35 cellular contexts compared by ENCODE assay signal in the genomic region with DNA sequence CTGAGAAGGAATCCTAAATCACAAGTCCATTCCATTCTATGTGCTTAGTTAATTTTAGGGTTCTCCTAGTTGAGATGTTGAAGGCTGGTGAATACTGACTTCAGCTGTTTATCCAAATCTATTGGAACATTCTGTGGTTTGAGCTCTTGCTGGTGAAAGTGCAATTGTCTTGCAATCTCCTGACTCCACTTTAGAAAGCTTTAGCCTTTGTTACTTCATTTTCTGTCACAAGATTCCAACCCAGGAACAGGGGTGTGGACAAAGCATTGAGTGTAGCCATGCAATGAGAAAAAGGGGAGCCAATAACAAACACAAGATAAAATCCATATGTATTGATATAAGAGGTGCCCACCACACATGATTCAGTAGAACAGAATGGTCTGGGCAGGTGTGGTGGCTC. TPM values are rescaled to one million over a fixed set of nuclear protein-coding genes. Genes with fewer than 3 reads are reported as not detected.
"Had no signal": no experiment of that assay in that cellular context is flagged by ENCODE, and none has a peak within 500 bp of the region (broad histone marks: within the 10 kb centered on the region; RNA-seq: fewer than 3 reads in every experiment).

No MANE protein-coding gene starts in this region.

- H3K9me3 Mint-ChIP-seq: activated B cell treated with CpG ODN at 0.5 μM for 24 hours; activated CD4-positive, alpha-beta memory T cell treated with anti-CD3 and anti-CD28 coated beads for 36 hours; activated CD4-positive, alpha-beta T cell treated with anti-CD3 and anti-CD28 coated beads, Interleukin-2, amount 10 ng/mL, durations not matched to agents 24 days and 14 days; activated CD8-positive, alpha-beta T cell treated with anti-CD3 and anti-CD28 coated beads for 36 hours; activated naive CD4-positive, alpha-beta T cell treated with anti-CD3 and anti-CD28 coated beads, Interleukin-2, amount 10 ng/mL, durations not matched to agents 7 days and 5 days; activated naive CD4-positive, alpha-beta T cell treated with anti-CD3 and anti-CD28 coated beads, Interleukin-2, amount 50 U/mL, for 24 hours; activated naive CD8-positive, alpha-beta T cell treated with anti-CD3 and anti-CD28 coated beads, Interleukin-2, amount 10 ng/mL, durations not matched to agents 7 days and 5 days; activated naive CD8-positive, alpha-beta T cell treated with anti-CD3 and anti-CD28 coated beads, Interleukin-2, amount 50 U/mL, for 24 hours; activated T-cell treated with anti-CD3 and anti-CD28 coated beads, Interleukin-2, amount 50 U/mL, for 4 hours; activated T-cell treated with anti-CD3 and anti-CD28 coated beads, Interleukin-2, amount 50 U/mL, for 72 hours; activated T-helper 1 cell treated with anti-CD3 and anti-CD28 coated beads, Interleukin-12 subunit alpha, Interleukin-12 subunit beta, Interleukin-2, Interleukin-4 antibody, amounts not matched to agents 30 ng/mL and 10 ng/mL and 1 ng/mL, durations not matched to agents 14 hours and 24 hours and 36 hours; activated T-helper 17 cell treated with anti-CD3 and anti-CD28 coated beads, Interleukin-2, amount 50 U/mL, for 72 hours; T-helper 1 cell treated with Interleukin-12 subunit alpha and Interleukin-12 subunit beta and Interleukin-4 antibody, amounts not matched to agents 30 μg/mL and 1 μg/mL, for 36 hours; T-helper 2 cell treated with Interferon-gamma antibody and Interleukin-4, amounts not matched to agents 5 μg/mL and 100 μg/mL, for 36 hours had no signal

- H3K27me3 ChIP-seq: ascending aorta had no signal

- H3K4me1 Mint-ChIP-seq: brain had no signal

- H3K27ac Mint-ChIP-seq: activated B cell treated with CpG ODN at 0.5 μM for 24 hours; activated CD4-positive, alpha-beta memory T cell treated with anti-CD3 and anti-CD28 coated beads for 36 hours; activated CD4-positive, alpha-beta T cell treated with anti-CD3 and anti-CD28 coated beads, Interleukin-2, amount 10 ng/mL, durations not matched to agents 24 days and 14 days; activated CD8-positive, alpha-beta T cell treated with anti-CD3 and anti-CD28 coated beads for 36 hours; activated naive CD4-positive, alpha-beta T cell treated with anti-CD3 and anti-CD28 coated beads, Interleukin-2, amount 10 ng/mL, durations not matched to agents 7 days and 5 days; activated naive CD4-positive, alpha-beta T cell treated with anti-CD3 and anti-CD28 coated beads, Interleukin-2, amount 50 U/mL, for 24 hours; activated naive CD8-positive, alpha-beta T cell; activated naive CD8-positive, alpha-beta T cell treated with anti-CD3 and anti-CD28 coated beads, Interleukin-2, amount 10 ng/mL, durations not matched to agents 7 days and 5 days; activated naive CD8-positive, alpha-beta T cell treated with anti-CD3 and anti-CD28 coated beads, Interleukin-2, amount 50 U/mL, for 24 hours; activated T-cell treated with anti-CD3 and anti-CD28 coated beads, Interleukin-2, amount 50 U/mL, for 72 hours; activated T-helper 1 cell treated with anti-CD3 and anti-CD28 coated beads, Interleukin-12 subunit alpha, Interleukin-12 subunit beta, Interleukin-2, Interleukin-4 antibody, amounts not matched to agents 30 ng/mL and 10 ng/mL and 1 ng/mL, durations not matched to agents 14 hours and 24 hours and 36 hours; activated T-helper 17 cell treated with anti-CD3 and anti-CD28 coated beads, Interleukin-2, amount 50 U/mL, for 72 hours; brain; T-helper 1 cell treated with Interleukin-12 subunit alpha and Interleukin-12 subunit beta and Interleukin-4 antibody, amounts not matched to agents 30 μg/mL and 1 μg/mL, for 36 hours; T-helper 2 cell treated with Interferon-gamma antibody and Interleukin-4, amounts not matched to agents 5 μg/mL and 100 μg/mL, for 36 hours had no signal

- H3K36me3 ChIP-seq: ascending aorta had no signal

- H3K4me1 ChIP-seq: ascending aorta had no signal

- ATAC-seq: activated CD8-positive, alpha-beta T cell treated with anti-CD3 and anti-CD28 coated beads for 36 hours; activated naive CD8-positive, alpha-beta T cell treated with anti-CD3 and anti-CD28 coated beads, Interleukin-2, amount 50 U/mL, for 24 hours; activated T-cell treated with anti-CD3 and anti-CD28 coated beads, Interleukin-2, amount 50 U/mL, for 4 hours; activated T-cell treated with anti-CD3 and anti-CD28 coated beads, Interleukin-2, amount 50 U/mL, for 72 hours; activated T-helper 17 cell treated with anti-CD3 and anti-CD28 coated beads, Interleukin-2, amount 50 U/mL, for 72 hours had no signal

- H3K4me3 ChIP-seq: ascending aorta had no signal

- H3K27ac ChIP-seq: ascending aorta, VCaP had no signal

- H3K36me3 Mint-ChIP-seq: activated CD4-positive, alpha-beta memory T cell treated with anti-CD3 and anti-CD28 coated beads for 36 hours; activated naive CD8-positive, alpha-beta T cell; brain had no signal

- H3K27me3 Mint-ChIP-seq: activated T-helper 17 cell treated with anti-CD3 and anti-CD28 coated beads, Interleukin-2, amount 50 U/mL, for 72 hours had no signal

- H3K4me3 Mint-ChIP-seq: activated B cell treated with CpG ODN at 0.5 μM for 24 hours; activated CD4-positive, alpha-beta memory T cell treated with anti-CD3 and anti-CD28 coated beads for 36 hours; activated CD4-positive, alpha-beta T cell treated with anti-CD3 and anti-CD28 coated beads, Interleukin-2, amount 10 ng/mL, durations not matched to agents 24 days and 14 days; activated CD8-positive, alpha-beta T cell treated with anti-CD3 and anti-CD28 coated beads for 36 hours; activated naive CD4-positive, alpha-beta T cell treated with anti-CD3 and anti-CD28 coated beads, Interleukin-2, amount 10 ng/mL, durations not matched to agents 7 days and 5 days; activated naive CD4-positive, alpha-beta T cell treated with anti-CD3 and anti-CD28 coated beads, Interleukin-2, amount 50 U/mL, for 24 hours; activated naive CD8-positive, alpha-beta T cell; activated naive CD8-positive, alpha-beta T cell treated with anti-CD3 and anti-CD28 coated beads, Interleukin-2, amount 10 ng/mL, durations not matched to agents 7 days and 5 days; activated naive CD8-positive, alpha-beta T cell treated with anti-CD3 and anti-CD28 coated beads, Interleukin-2, amount 50 U/mL, for 24 hours; activated T-cell treated with anti-CD3 and anti-CD28 coated beads, Interleukin-2, amount 50 U/mL, for 4 hours; activated T-cell treated with anti-CD3 and anti-CD28 coated beads, Interleukin-2, amount 50 U/mL, for 72 hours; activated T-helper 1 cell treated with anti-CD3 and anti-CD28 coated beads, Interleukin-12 subunit alpha, Interleukin-12 subunit beta, Interleukin-2, Interleukin-4 antibody, amounts not matched to agents 30 ng/mL and 10 ng/mL and 1 ng/mL, durations not matched to agents 14 hours and 24 hours and 36 hours; activated T-helper 17 cell treated with anti-CD3 and anti-CD28 coated beads, Interleukin-2, amount 50 U/mL, for 72 hours; brain; T-helper 1 cell treated with Interleukin-12 subunit alpha and Interleukin-12 subunit beta and Interleukin-4 antibody, amounts not matched to agents 30 μg/mL and 1 μg/mL, for 36 hours; T-helper 2 cell treated with Interferon-gamma antibody and Interleukin-4, amounts not matched to agents 5 μg/mL and 100 μg/mL, for 36 hours had no signal

- DNase-seq: activated B cell treated with CpG ODN at 0.5 μM for 24 hours; activated CD4-positive, alpha-beta memory T cell treated with anti-CD3 and anti-CD28 coated beads for 36 hours; activated CD4-positive, alpha-beta T cell treated with anti-CD3 and anti-CD28 coated beads for 4 hours; activated CD4-positive, alpha-beta T cell treated with anti-CD3 and anti-CD28 coated beads, Interleukin-2, amount 10 ng/mL, durations not matched to agents 24 days and 14 days; activated CD4-positive, alpha-beta T cell treated with anti-CD3 and anti-CD28 coated beads, Interleukin-2, amount 50 U/mL, for 1 hour; activated CD4-positive, alpha-beta T cell treated with anti-CD3 and anti-CD28 coated beads, Interleukin-2, amount 50 U/mL, for 4 hours; activated CD4-positive, CD25-positive, alpha-beta regulatory T cell treated with anti-CD3 and anti-CD28 coated beads, Interleukin-2, amount 50 U/mL, for 72 hours; activated CD8-positive, alpha-beta memory T cell treated with anti-CD3 and anti-CD28 coated beads, Interleukin-2, amount 50 U/mL, for 4 hours; activated CD8-positive, alpha-beta T cell treated with anti-CD3 and anti-CD28 coated beads for 36 hours; activated effector memory CD4-positive, alpha-beta T cell treated with anti-CD3 and anti-CD28 coated beads, Interleukin-2, amount 50 U/mL, for 16 hours; activated gamma-delta T cell treated with Interleukin-2 at 50 U/mL for 16 hours; activated naive CD4-positive, alpha-beta T cell; activated naive CD4-positive, alpha-beta T cell treated with anti-CD3 and anti-CD28 coated beads, Interleukin-2, amount 10 ng/mL, durations not matched to agents 7 days and 5 days; activated naive CD8-positive, alpha-beta T cell treated with anti-CD3 and anti-CD28 coated beads, Interleukin-2, amount 10 ng/mL, durations not matched to agents 7 days and 5 days; activated naive CD8-positive, alpha-beta T cell treated with anti-CD3 and anti-CD28 coated beads, Interleukin-2, amount 50 U/mL, for 24 hours; activated T-cell treated with anti-CD3 and anti-CD28 coated beads for 4 hours; activated T-cell treated with anti-CD3 and anti-CD28 coated beads, Interleukin-2, amount 50 U/mL, for 1 hour; activated T-cell treated with anti-CD3 and anti-CD28 coated beads, Interleukin-2, amount 50 U/mL, for 4 hours; activated T-cell treated with anti-CD3 and anti-CD28 coated beads, Interleukin-2, amount 50 U/mL, for 72 hours; amygdala; anterior cingulate cortex; central memory CD4-positive, alpha-beta T cell; T-helper 1 cell; T-helper 2 cell; T-helper 9 cell had no signal

RNA-seq across cellular contexts. Expression of gene CEACAM21, which starts 15.0 kb away (rescaled TPM):
- total RNA-seq: ascending aorta had no signal

RNA-seq across cellular contexts. Expression of gene CEACAM4, which starts 35.9 kb away (rescaled TPM):
- total RNA-seq: activated B cell treated with CpG ODN at 0.5 μM for 24 hours; activated CD4-positive, alpha-beta memory T cell treated with anti-CD3 and anti-CD28 coated beads for 36 hours; activated CD4-positive, alpha-beta T cell treated with anti-CD3 and anti-CD28 coated beads, Interleukin-2, amount 10 ng/mL, durations not matched to agents 24 days and 14 days; activated CD8-positive, alpha-beta memory T cell treated with anti-CD3 and anti-CD28 coated beads for 36 hours; activated CD8-positive, alpha-beta T cell treated with anti-CD3 and anti-CD28 coated beads for 36 hours; activated naive CD8-positive, alpha-beta T cell treated with anti-CD3 and anti-CD28 coated beads, Interleukin-2, amount 10 ng/mL, durations not matched to agents 7 days and 5 days; activated T-cell treated with anti-CD3 and anti-CD28 coated beads, Interleukin-2, amount 50 U/mL, for 4 hours; activated T-cell treated with anti-CD3 and anti-CD28 coated beads, Interleukin-2, amount 50 U/mL, for 72 hours; activated T-helper 1 cell treated with anti-CD3 and anti-CD28 coated beads, Interleukin-12 subunit alpha, Interleukin-12 subunit beta, Interleukin-2, Interleukin-4 antibody, amounts not matched to agents 30 ng/mL and 10 ng/mL and 1 ng/mL, durations not matched to agents 14 hours and 24 hours and 36 hours; activated T-helper 17 cell treated with anti-CD3 and anti-CD28 coated beads, Interleukin-2, amount 50 U/mL, for 72 hours; ascending aorta had no signal
